ENCODE assay signal across 24 cellular contexts in the genomic region with DNA sequence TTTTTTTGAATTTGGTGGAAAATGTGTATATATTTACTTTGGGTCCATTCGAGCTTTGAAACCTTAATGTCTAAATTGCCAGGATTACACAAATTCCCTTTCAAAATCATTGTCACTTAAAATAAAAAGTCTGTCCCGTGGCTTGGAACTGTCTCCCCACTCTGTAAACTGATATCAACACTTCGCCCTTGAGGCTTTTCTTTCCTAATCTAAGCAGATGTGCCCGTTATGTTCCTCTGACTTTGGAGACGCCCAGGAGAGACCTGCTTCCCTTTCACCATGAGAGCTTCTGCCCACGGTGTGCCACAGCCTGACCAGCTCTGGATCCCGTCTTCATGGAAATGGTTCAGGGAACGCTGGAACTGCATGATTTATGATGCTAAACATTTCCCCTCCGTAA.
"Had no signal": no experiment of that assay in that cellular context is flagged by ENCODE, and none has a peak within 500 bp of the region (broad histone marks: within the 10 kb centered on the region; RNA-seq: fewer than 3 reads in every experiment).

No MANE protein-coding gene starts in this region.

- ATAC-seq: activated CD8-positive, alpha-beta memory T cell treated with anti-CD3 and anti-CD28 coated beads, Interleukin-2, amount 10 ng/mL, durations not matched to agents 7 days and 5 days; activated naive CD8-positive, alpha-beta T cell treated with anti-CD3 and anti-CD28 coated beads, Interleukin-2, amount 50 U/mL, for 24 hours; Panc1; SK-N-SH treated with all-trans-retinoic acid at 6 μM for 48 hours; WTC11 had no signal

- DNase-seq: activated CD4-positive, alpha-beta T cell treated with anti-CD3 and anti-CD28 coated beads, Interleukin-2, amount 10 ng/mL, durations not matched to agents 24 days and 14 days; activated CD4-positive, alpha-beta T cell treated with anti-CD3 and anti-CD28 coated beads, Interleukin-2, amount 50 U/mL, for 48 hours; activated CD4-positive, CD25-positive, alpha-beta regulatory T cell treated with anti-CD3 and anti-CD28 coated beads, Interleukin-2, amount 50 U/mL, for 72 hours; activated CD8-positive, alpha-beta memory T cell treated with anti-CD3 and anti-CD28 coated beads, Interleukin-2, amount 10 ng/mL, durations not matched to agents 7 days and 5 days; activated effector memory CD4-positive, alpha-beta T cell treated with Interleukin-2 at 50 U/mL for 16 hours; activated naive CD4-positive, alpha-beta T cell; activated naive CD8-positive, alpha-beta T cell treated with anti-CD3 and anti-CD28 coated beads, Interleukin-2, amount 50 U/mL, for 24 hours; activated T-cell treated with anti-CD3 and anti-CD28 coated beads, Interleukin-2, amount 50 U/mL, for 24 hours; amniotic stem cell; brain microvascular endothelial cell; MG63; MV-4-11; NCI-H1092 treated with DMSO at 0.1 percent for 48 hours; NCI-H1417 treated with DMSO at 0.1 percent for 48 hours; NCI-H1694; NCI-H2029 treated with DMSO at 0.1 percent for 48 hours; NCI-H69; NK-92 treated with Interleukin-12 subunit alpha and Interleukin-12 subunit beta, amount 100 ng/mL, for 24 hours; OCI-M1; SHP77; SW 1271 had no signal
